Comparison of ENCODE assay signal across 9 cellular contexts in the genomic region with DNA sequence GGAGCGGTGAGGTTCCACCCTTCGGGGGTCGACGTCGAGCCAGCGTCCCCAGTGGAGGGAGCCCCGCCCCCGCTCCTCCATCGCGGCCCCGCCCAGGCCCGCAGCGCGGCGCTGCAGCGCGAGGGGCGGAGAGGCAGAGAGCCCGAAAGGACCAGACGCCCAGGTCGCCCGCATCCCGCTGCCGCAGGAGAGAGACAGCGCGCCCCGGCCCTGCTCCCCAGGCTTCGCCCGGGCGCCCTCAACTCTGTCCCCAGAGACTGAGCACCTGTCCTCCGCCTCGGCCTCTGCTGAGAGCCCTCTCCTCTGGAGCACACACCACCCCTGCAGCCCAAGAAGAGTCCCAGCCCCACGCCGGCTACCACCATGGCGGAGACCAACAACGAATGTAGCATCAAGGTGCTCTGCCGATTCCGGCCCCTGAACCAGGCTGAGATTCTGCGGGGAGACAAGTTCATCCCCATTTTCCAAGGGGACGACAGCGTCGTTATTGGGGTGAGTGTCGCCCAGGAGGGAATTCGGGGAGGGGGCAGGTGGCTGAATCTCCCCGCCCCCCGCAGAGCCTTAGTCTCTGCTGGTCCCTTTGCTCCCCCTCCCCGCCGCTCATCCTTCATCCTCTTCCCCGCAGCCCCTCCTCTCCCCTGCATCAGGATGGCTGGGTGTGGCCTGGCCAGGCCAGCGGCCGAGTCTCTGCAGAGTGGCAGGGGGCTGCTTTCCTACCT. TPM values are rescaled to one million over a fixed set of nuclear protein-coding genes. Genes with fewer than 3 reads are reported as not detected.
DNase-seq lines count a peak whose midpoint lies in the region; ATAC-seq lines count a peak whose summit lies in the region.
"Had no signal": no experiment of that assay in that cellular context is flagged by ENCODE, and none has a peak within 500 bp of the region (broad histone marks: within the 10 kb centered on the region; RNA-seq: fewer than 3 reads in every experiment).

TSS of gene KIF5A (plus strand) at position 136 of the 719 bp plus-strand sequence. CDS start at position 364, 228 bp downstream.

- no peak within 1 kb of the TSS for H3K27ac ChIP-seq in rectal smooth muscle tissue (ENCODE audit: low read depth, low read length)
- H3K27ac ChIP-seq: C4-2B had no signal

- H3K36me3 ChIP-seq in rectal smooth muscle tissue (ENCODE audit: control insufficient read depth, insufficient read depth, low read length), result no peaks in the 10 kb centered on the region

- ATAC-seq in HG03432 (IDR thresholded peaks at IDR 0.05; ENCODE audit: unreplicated experiment), result no peak

- peaks cover 14% of the 10 kb centered on the region for H3K27me3 ChIP-seq in rectal smooth muscle tissue (ENCODE audit: control insufficient read depth, insufficient read depth, low read length)

- peaks cover 11% of the 10 kb centered on the region for H3K4me1 ChIP-seq in rectal smooth muscle tissue (ENCODE audit: control insufficient read depth, insufficient read depth, low read length)

- H3K4me3 ChIP-seq in rectal smooth muscle tissue (ENCODE audit: low read length), result peak within 1 kb of the TSS; percentile 62

- H3K9ac ChIP-seq in rectal smooth muscle tissue (ENCODE audit: low read length), result no peak within 1 kb of the TSS

- peak; percentile 79 to 86 (median 81) for DNase-seq in NCI-H1417 (lab: John Stamatoyannopoulos, UW)
- no peak for DNase-seq in NCI-H1417 treated with DMSO at 0.1 percent for 48 hours (lab: John Stamatoyannopoulos, UW)
- peak; percentile 10 for DNase-seq in NCI-H82 treated with DMSO at 0.1 percent for 48 hours (lab: John Stamatoyannopoulos, UW; ENCODE audit: unreplicated experiment)
- peak; percentile 40 for DNase-seq in activated effector memory CD4-positive, alpha-beta T cell treated with Interleukin-2 at 50 U/mL for 16 hours
- DNase-seq in head of caudate nucleus, result peak; percentile 13 to 87 (median 75)
- DNase-seq in A172 (ENCODE audit: low spot score), result no peak

- intact Hi-C loops in head of caudate nucleus (cut with DNase I), result no loop called here

RNA-seq across cellular contexts. Expression of gene KIF5A, which starts in this region (rescaled TPM):
- total RNA-seq in A172 (2014; rRNA removed; shearing (Covaris generic)), result 0.36 and 0.67 TPM in 2 replicates

Comparison
In these comparisons a context has a peak if more than half of its experiments do, and no peak if none do; other contexts are left out.
1. DNase-seq: peak in NCI-H1417 (3 of 3), NCI-H82 treated with DMSO at 0.1 percent for 48 hours (single experiment), activated effector memory CD4-positive, alpha-beta T cell treated with Interleukin-2 at 50 U/mL for 16 hours (single experiment) and head of caudate nucleus (42 of 42); none in NCI-H1417 treated with DMSO at 0.1 percent for 48 hours (single experiment) and A172 (single experiment).